27 cellular contexts compared by ENCODE assay signal in the genomic region with DNA sequence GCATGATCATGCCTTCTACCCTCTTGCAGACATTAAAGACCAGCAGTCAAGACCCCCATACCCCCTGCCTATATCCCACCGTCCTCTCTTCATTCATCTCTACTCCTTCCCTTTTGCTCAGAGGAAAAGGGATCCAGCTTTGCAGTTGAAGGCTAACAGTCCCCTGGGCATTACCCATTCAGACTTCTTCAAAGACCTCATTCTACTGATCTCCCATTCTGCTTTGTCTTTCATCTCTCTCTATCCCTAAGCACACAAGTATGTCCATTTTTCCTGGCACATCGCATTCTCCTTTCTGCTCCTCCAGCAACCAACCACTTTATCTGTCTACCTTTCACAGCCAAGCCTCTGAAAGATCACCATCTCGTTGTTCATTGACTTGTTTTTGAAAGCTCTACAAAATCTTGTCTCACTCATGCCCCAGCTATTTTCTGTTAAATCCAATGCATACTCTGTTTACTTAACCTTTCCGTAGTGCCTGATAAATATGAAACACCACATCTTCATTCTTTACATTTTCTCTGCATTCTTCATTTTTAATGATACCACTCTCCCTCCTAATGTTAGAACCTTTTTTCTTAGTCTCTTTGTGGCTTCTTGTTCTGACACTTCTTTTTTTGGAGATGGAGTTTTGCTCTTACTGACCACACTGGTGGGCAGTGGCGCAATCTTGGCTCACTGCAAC. TPM values are rescaled to one million over a fixed set of nuclear protein-coding genes. Genes with fewer than 3 reads are reported as not detected.
DNase-seq lines count a peak whose midpoint lies in the region; ATAC-seq and TF ChIP-seq lines count a peak whose summit lies in the region.
"Had no signal": no experiment of that assay in that cellular context is flagged by ENCODE, and none has a peak within 500 bp of the region (broad histone marks: within the 10 kb centered on the region; RNA-seq: fewer than 3 reads in every experiment).

No MANE protein-coding gene starts in this region.

- POLR2A ChIA-PET in WTC11 (lab: Charles Lee) = interaction anchor here (1.4 kb wide), 1 partner anchor 10 kb away, joined by 6 read pairs; no protein-coding TSS in a partner anchor

- CTCF ChIA-PET in WTC11 (lab: Charles Lee) = no interaction called here

- no peaks in the 10 kb centered on the region for H3K36me3 ChIP-seq in fibroblast of lung (ENCODE audit: control insufficient read depth, insufficient read depth, low read length)
- H3K36me3 ChIP-seq: BLaER1 treated with 17β-estradiol and CSF1 and Interleukin-3, amounts not matched to agents 10 nM and 100 nM; gastrocnemius medialis; spleen; upper lobe of right lung had no signal

- H3K9me3 ChIP-seq in fibroblast of lung (ENCODE audit: control insufficient read depth, insufficient read depth, low read depth, low read length) = no peaks in the 10 kb centered on the region
- H3K9me3 ChIP-seq: BLaER1 treated with 17β-estradiol and CSF1 and Interleukin-3, amounts not matched to agents 10 nM and 100 nM; gastrocnemius medialis; spleen; upper lobe of right lung had no signal

- H3K27ac Mint-ChIP-seq in WTC11 = no peak overlapping the region
- H3K27ac Mint-ChIP-seq: natural killer cell treated with Interleukin-12 subunit alpha and Interleukin-12 subunit beta and Interleukin-15 and Interleukin-18, amount 100 ng/mL, for 72 hours; stimulated activated memory B cell treated with anti-CD40 and anti-IgM and Interleukin-4, amounts not matched to agents 10 μg/mL and 1 μg/mL and 100 μg/mL, for 72 hours; T-helper 1 cell treated with Interleukin-12 subunit alpha and Interleukin-12 subunit beta and Interleukin-4 antibody, amounts not matched to agents 30 μg/mL and 1 μg/mL, for 36 hours had no signal

- H3K79me2 ChIP-seq in fibroblast of lung (ENCODE audit: control insufficient read depth, insufficient read depth, low read length) = no peaks in the 10 kb centered on the region

- H3K4me3 ChIP-seq in fibroblast of lung (replicated peaks in 1 of 4; ENCODE audit: control extremely low read depth in 1 of 4, insufficient read depth in 1 of 4, low read depth in 3 of 4, low read length in 4 of 4) = no peak overlapping the region
- H3K4me3 ChIP-seq: BLaER1 treated with 17β-estradiol and CSF1 and Interleukin-3, amounts not matched to agents 10 nM and 100 nM; gastrocnemius medialis; SK-N-MC; spleen; upper lobe of right lung had no signal

- no peak overlapping the region for H3K9ac ChIP-seq in fibroblast of lung (ENCODE audit: insufficient read depth, low read length)
- H3K9ac ChIP-seq: BLaER1 treated with 17β-estradiol and CSF1 and Interleukin-3, amounts not matched to agents 10 nM and 100 nM had no signal

- no peaks in the 10 kb centered on the region for H3K9me3 Mint-ChIP-seq in WTC11
- H3K9me3 Mint-ChIP-seq: natural killer cell treated with Interleukin-12 subunit alpha and Interleukin-12 subunit beta and Interleukin-15 and Interleukin-18, amount 100 ng/mL, for 72 hours; stimulated activated memory B cell treated with anti-CD40 and anti-IgM and Interleukin-4, amounts not matched to agents 10 μg/mL and 1 μg/mL and 100 μg/mL, for 72 hours; T-helper 1 cell treated with Interleukin-12 subunit alpha and Interleukin-12 subunit beta and Interleukin-4 antibody, amounts not matched to agents 30 μg/mL and 1 μg/mL, for 36 hours had no signal

- DNase-seq in A172 (ENCODE audit: low spot score) = peak; percentile 50
- DNase-seq in GM03348 (ENCODE audit: low spot score) = peak; percentile 18
- peak; percentile 1 for DNase-seq in OCI-M1 (lab: John Stamatoyannopoulos, UW)
- peak; percentile 7 to 67 for DNase-seq in fibroblast of lung (ENCODE audit: low read depth in 2 of 2)
- no peak for DNase-seq in stimulated activated CD4-positive, alpha-beta T cell treated with anti-CD3 and anti-CD28 coated beads, Interleukin-1b, Interleukin-23, amount 100 ng/mL, for 48 hours
- no peak for DNase-seq in WTC11 (ENCODE audit: low spot score)
- DNase-seq in NCI-H748 treated with DMSO at 0.1 percent for 48 hours (lab: John Stamatoyannopoulos, UW) = no peak
- no peak for DNase-seq in globus pallidus (ENCODE audit: low spot score)
- DNase-seq: 8988T; activated CD4-positive, alpha-beta T cell treated with anti-CD3 and anti-CD28 coated beads for 4 hours; activated naive CD4-positive, alpha-beta T cell treated with anti-CD3 and anti-CD28 coated beads, Interleukin-2, amount 50 U/mL, for 16 hours; activated T-cell treated with anti-CD3 and anti-CD28 coated beads, Interleukin-2, amount 50 U/mL, for 48 hours; effector CD8-positive, alpha-beta T cell; gastrocnemius medialis; islet precursor cell; KBM-7; NCI-H187 treated with DMSO at 0.1 percent for 48 hours; NCI-H69; spleen; stimulated activated CD4-positive, alpha-beta T cell treated with anti-CD3 and anti-CD28 coated beads, Interleukin-4, amount 100 ng/mL, for 1 hour; upper lobe of right lung had no signal

- TF ChIP-seq CTCF in fibroblast of lung (conservative IDR thresholded peaks at IDR 0.05 in 1 of 2, IDR thresholded peaks at IDR 0.05 in 1 of 2; ENCODE audit: low read depth in 1 of 2, low read length in 2 of 2) (no peak), WTC11 (IDR thresholded peaks at IDR 0.05) (no peak)

- no peak overlapping the region for H2AFZ ChIP-seq in fibroblast of lung (ENCODE audit: low read length)

- peak overlapping the region; percentile 4 for H3K4me2 ChIP-seq in fibroblast of lung (ENCODE audit: extremely low read depth, insufficient read depth, low read length)

- peaks cover 2% of the 10 kb centered on the region for H3K4me1 ChIP-seq in fibroblast of lung (ENCODE audit: control insufficient read depth, extremely low read depth, insufficient read depth, low read length)
- H3K4me1 ChIP-seq: gastrocnemius medialis, upper lobe of right lung had no signal

- no peak for ATAC-seq in WTC11
- ATAC-seq: gastrocnemius medialis; HCT116; natural killer cell treated with Interleukin-12 subunit alpha and Interleukin-12 subunit beta and Interleukin-15 and Interleukin-18, amount 100 ng/mL, for 72 hours; stimulated activated memory B cell treated with anti-CD40 and anti-IgM and Interleukin-4, amounts not matched to agents 10 μg/mL and 1 μg/mL and 100 μg/mL, for 72 hours; upper lobe of right lung had no signal

- H3K36me3 Mint-ChIP-seq in WTC11 = no peaks in the 10 kb centered on the region
- H3K36me3 Mint-ChIP-seq: natural killer cell treated with Interleukin-12 subunit alpha and Interleukin-12 subunit beta and Interleukin-15 and Interleukin-18, amount 100 ng/mL, for 72 hours; stimulated activated memory B cell treated with anti-CD40 and anti-IgM and Interleukin-4, amounts not matched to agents 10 μg/mL and 1 μg/mL and 100 μg/mL, for 72 hours had no signal

- H3K27ac ChIP-seq in fibroblast of lung (ENCODE audit: insufficient read depth, low read length) = no peak overlapping the region
- H3K27ac ChIP-seq: BLaER1 treated with 17β-estradiol and CSF1 and Interleukin-3, amounts not matched to agents 10 nM and 100 nM; gastrocnemius medialis; SK-N-MC; spleen; upper lobe of right lung had no signal

- H3K4me1 Mint-ChIP-seq in WTC11 = no peaks in the 10 kb centered on the region

- peaks cover 16% of the 10 kb centered on the region for H3K27me3 Mint-ChIP-seq in WTC11 (ENCODE audit: low read depth)
- H3K27me3 Mint-ChIP-seq: natural killer cell treated with Interleukin-12 subunit alpha and Interleukin-12 subunit beta and Interleukin-15 and Interleukin-18, amount 100 ng/mL, for 72 hours; stimulated activated memory B cell treated with anti-CD40 and anti-IgM and Interleukin-4, amounts not matched to agents 10 μg/mL and 1 μg/mL and 100 μg/mL, for 72 hours had no signal

- no peak overlapping the region for H3K4me3 Mint-ChIP-seq in WTC11
- H3K4me3 Mint-ChIP-seq: natural killer cell treated with Interleukin-12 subunit alpha and Interleukin-12 subunit beta and Interleukin-15 and Interleukin-18, amount 100 ng/mL, for 72 hours; stimulated activated memory B cell treated with anti-CD40 and anti-IgM and Interleukin-4, amounts not matched to agents 10 μg/mL and 1 μg/mL and 100 μg/mL, for 72 hours; T-helper 1 cell treated with Interleukin-12 subunit alpha and Interleukin-12 subunit beta and Interleukin-4 antibody, amounts not matched to agents 30 μg/mL and 1 μg/mL, for 36 hours had no signal

- H3K27me3 ChIP-seq in fibroblast of lung (ENCODE audit: control insufficient read depth, insufficient read depth, low read length) = no peaks in the 10 kb centered on the region
- H3K27me3 ChIP-seq: BLaER1 treated with 17β-estradiol and CSF1 and Interleukin-3, amounts not matched to agents 10 nM and 100 nM; gastrocnemius medialis; spleen; upper lobe of right lung had no signal

- H4K20me1 ChIP-seq in fibroblast of lung (ENCODE audit: control insufficient read depth, extremely low read depth, insufficient read depth, low read length) = no peaks in the 10 kb centered on the region
- H4K20me1 ChIP-seq: BLaER1 treated with 17β-estradiol and CSF1 and Interleukin-3, amounts not matched to agents 10 nM and 100 nM had no signal

TF ChIP-seq in WTC11, 78 proteins besides CTCF, POLR2A, EP300 and RAD21 (continues in another document):
- TF ChIP-seq NR2C2 (CRISPR knock-in tag; IDR thresholded peaks at IDR 0.05) = no peak
- no peak for TF ChIP-seq IRF2 (CRISPR knock-in tag; IDR thresholded peaks at IDR 0.05; ENCODE audit: borderline replicate concordance, low read depth)
- TF ChIP-seq, protein P1, sequence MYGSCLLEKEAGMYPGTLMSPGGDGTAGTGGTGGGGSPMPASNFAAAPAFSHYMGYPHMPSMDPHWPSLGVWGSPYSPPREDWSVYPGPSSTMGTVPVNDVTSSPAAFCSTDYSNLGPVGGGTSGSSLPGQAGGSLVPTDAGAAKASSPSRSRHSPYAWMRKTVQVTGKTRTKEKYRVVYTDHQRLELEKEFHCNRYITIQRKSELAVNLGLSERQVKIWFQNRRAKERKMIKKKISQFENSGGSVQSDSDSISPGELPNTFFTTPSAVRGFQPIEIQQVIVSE (CRISPR knock-in tag; IDR thresholded peaks at IDR 0.05; ENCODE audit: borderline replicate concordance) = no peak
- no peak for TF ChIP-seq CBFB (CRISPR knock-in tag; IDR thresholded peaks at IDR 0.05; ENCODE audit: low read depth)
- TF ChIP-seq, protein P2, sequence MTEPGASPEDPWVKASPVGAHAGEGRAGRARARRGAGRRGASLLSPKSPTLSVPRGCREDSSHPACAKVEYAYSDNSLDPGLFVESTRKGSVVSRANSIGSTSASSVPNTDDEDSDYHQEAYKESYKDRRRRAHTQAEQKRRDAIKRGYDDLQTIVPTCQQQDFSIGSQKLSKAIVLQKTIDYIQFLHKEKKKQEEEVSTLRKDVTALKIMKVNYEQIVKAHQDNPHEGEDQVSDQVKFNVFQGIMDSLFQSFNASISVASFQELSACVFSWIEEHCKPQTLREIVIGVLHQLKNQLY (CRISPR knock-in tag; IDR thresholded peaks at IDR 0.05) = no peak
- TF ChIP-seq ZNF317 (CRISPR knock-in tag; IDR thresholded peaks at IDR 0.05; ENCODE audit: borderline replicate concordance, low read depth) = no peak
- no peak for TF ChIP-seq NFATC4 (CRISPR knock-in tag; IDR thresholded peaks at IDR 0.05)
- no peak for TF ChIP-seq SMAD4 (CRISPR knock-in tag; IDR thresholded peaks at IDR 0.05)

RNA-seq across cellular contexts. Expression of a gene that starts 14.1 kb away (rescaled TPM):
- 58.6 and 61.4 TPM in 2 replicates for total RNA-seq in A172 (2014; rRNA removed; shearing (Covaris generic))
- total RNA-seq in fibroblast of lung (40.8 and 49.6 TPM in 2 replicates), WTC11 (2021) (86.3 to 89.6 TPM (median 86.7 TPM) in 3 replicates)
- 45.8 and 49.0 TPM in 2 replicates for polyA plus RNA-seq in fibroblast of lung
- polyA plus RNA-seq in fibroblast of lung (2012) = 40.5 and 41.8 TPM in 2 replicates
- polyA minus RNA-seq in fibroblast of lung (ENCODE audit: low replicate concordance) = 42.0 and 69.9 TPM in 2 replicates

Comparison
In these comparisons a context has a peak if more than half of its experiments do, and no peak if none do; other contexts are left out.
1. DNase-seq: peak in A172 (single experiment), GM03348 (single experiment), OCI-M1 (single experiment) and fibroblast of lung (2 of 2); none in stimulated activated CD4-positive, alpha-beta T cell treated with anti-CD3 and anti-CD28 coated beads, Interleukin-1b, Interleukin-23, amount 100 ng/mL, for 48 hours (single experiment), WTC11 (single experiment), NCI-H748 treated with DMSO at 0.1 percent for 48 hours (single experiment) and globus pallidus (single experiment).